In genomic region chr2:164937864-164938401, GRCh38 we compare ENCODE assay signal across 1 cellular context.
TF ChIP-seq lines count a peak whose summit lies in the region.

No MANE protein-coding gene starts in this region.

TF ChIP-seq in HepG2, 621 proteins besides CTCF, POLR2A, EP300 and RAD21 (continued from another document and continues in another):
- TF ChIP-seq SNAPC4 (CRISPR knock-in tag; IDR thresholded peaks at IDR 0.05) (no peak), GTF2F1 (IDR thresholded peaks at IDR 0.05; ENCODE audit: low read length) (no peak), SETDB1 (CRISPR knock-in tag; IDR thresholded peaks at IDR 0.05; ENCODE audit: borderline replicate concordance) (no peak), ZNF281 (CRISPR knock-in tag; IDR thresholded peaks at IDR 0.05; ENCODE audit: borderline replicate concordance) (no peak), ZNF777 (CRISPR knock-in tag; IDR thresholded peaks at IDR 0.05) (no peak), PTBP1 (IDR thresholded peaks at IDR 0.05; ENCODE audit: low read depth, low read length, poor library complexity, severe bottlenecking) (no peak), ZNF510 (CRISPR knock-in tag; IDR thresholded peaks at IDR 0.05; ENCODE audit: low read depth) (no peak), MTA1 (CRISPR knock-in tag; IDR thresholded peaks at IDR 0.05; ENCODE audit: borderline replicate concordance) (no peak), ZNF782 (CRISPR knock-in tag; IDR thresholded peaks at IDR 0.05; ENCODE audit: borderline replicate concordance) (no peak), TBL1XR1 (IDR thresholded peaks at IDR 0.05; ENCODE audit: borderline replicate concordance, low read length, partially characterized antibody) (no peak), ZNF883 (CRISPR knock-in tag; IDR thresholded peaks at IDR 0.05; ENCODE audit: not compliant biosample characterization) (no peak), ZBTB37 (CRISPR knock-in tag; IDR thresholded peaks at IDR 0.05) (no peak), ZNF451 (CRISPR knock-in tag; IDR thresholded peaks at IDR 0.05) (no peak), PHF5A (CRISPR knock-in tag; IDR thresholded peaks at IDR 0.05; ENCODE audit: low read depth, unreplicated experiment) (no peak), BCL6 (CRISPR knock-in tag; IDR thresholded peaks at IDR 0.05) (peak; percentile 48; the same call in 1 of the 2 replicates), ZNF407 (CRISPR knock-in tag; IDR thresholded peaks at IDR 0.05; ENCODE audit: not compliant biosample characterization) (no peak), DNMT1 (CRISPR knock-in tag; IDR thresholded peaks at IDR 0.05) (no peak), FOXO1 (CRISPR knock-in tag; IDR thresholded peaks at IDR 0.05) (peak; percentile 59; the same call in 1 of the 2 replicates), IKZF1 (IDR thresholded peaks at IDR 0.05) (no peak), MAFF (IDR thresholded peaks at IDR 0.05; ENCODE audit: low read depth, low read length) (no peak), ZNF318 (CRISPR knock-in tag; IDR thresholded peaks at IDR 0.05) (no peak), PHF21A (CRISPR knock-in tag; IDR thresholded peaks at IDR 0.05) (peak; percentile 89), ZBTB20 (CRISPR knock-in tag; IDR thresholded peaks at IDR 0.05; ENCODE audit: borderline replicate concordance, low read depth) (peak; percentile 62; the same call in 1 of the 2 replicates)
